ENCODE assay signal across 20 cellular contexts in genomic region chr12:71281425-71281824, GRCh38.
A peak's percentile ranks its signal among the peaks of the same experiment; 100 is the strongest.
DNase-seq lines count a peak whose midpoint lies in the region; ATAC-seq, FAIRE-seq and TF ChIP-seq lines count a peak whose summit lies in the region.
"Had no signal": no experiment of that assay in that cellular context is flagged by ENCODE, and none has a peak within 500 bp of the region (broad histone marks: within the 10 kb centered on the region; RNA-seq: fewer than 3 reads in every experiment).

No MANE protein-coding gene starts in this region.

- no peak overlapping the region for H3K4ac ChIP-seq in mesendoderm (ENCODE audit: low read depth, low read length)

- H3K9me3 Mint-ChIP-seq in astrocyte (ENCODE audit: unreplicated experiment), result no peaks in the 10 kb centered on the region
- H3K9me3 Mint-ChIP-seq in MCF 10A (ENCODE audit: unreplicated experiment), result no peaks in the 10 kb centered on the region
- H3K9me3 Mint-ChIP-seq: H9 had no signal

- intact Hi-C loops in MCF 10A (cut with micrococcal nuclease), result no loop called here

- H3K27me3 ChIP-seq in astrocyte (ENCODE audit: insufficient read depth, low read length) (no peaks in the 10 kb centered on the region), mesendoderm (ENCODE audit: insufficient read depth, low read length, poor library complexity) (no peaks in the 10 kb centered on the region)
- H3K27me3 ChIP-seq: BLaER1 had no signal

- H3K18ac ChIP-seq in mesendoderm (ENCODE audit: low read length), result peak overlapping the region; percentile 91

- no peak overlapping the region for H2AK5ac ChIP-seq in mesendoderm (ENCODE audit: low read length)

- no peak overlapping the region for H3K4me3 ChIP-seq in astrocyte (ENCODE audit: insufficient read depth, low read depth, low read length)
- no peak overlapping the region for H3K4me3 ChIP-seq in mesendoderm (ENCODE audit: low read length)
- H3K4me3 ChIP-seq: A549, BLaER1 had no signal

- peak; percentile 60 for ATAC-seq in GM18867 (IDR thresholded peaks at IDR 0.05; ENCODE audit: unreplicated experiment)
- peak; percentile 34 for ATAC-seq in HG03103 (IDR thresholded peaks at IDR 0.05; ENCODE audit: low read depth, unreplicated experiment)
- ATAC-seq in GM18868 (IDR thresholded peaks at IDR 0.05; ENCODE audit: unreplicated experiment), result no peak
- ATAC-seq: A549 had no signal

- no peak overlapping the region for H3K4me3 Mint-ChIP-seq in astrocyte (ENCODE audit: unreplicated experiment)
- no peak overlapping the region for H3K4me3 Mint-ChIP-seq in MCF 10A (ENCODE audit: unreplicated experiment)
- H3K4me3 Mint-ChIP-seq: CD14-positive monocyte; CD4-positive, alpha-beta memory T cell; H9 had no signal

- H3K4me1 ChIP-seq in astrocyte (ENCODE audit: insufficient read depth, low read length) (no peaks in the 10 kb centered on the region), mesendoderm (ENCODE audit: control insufficient read depth, low read depth, low read length) (no peaks in the 10 kb centered on the region)
- H3K4me1 ChIP-seq: A549, BLaER1 had no signal

- no peak overlapping the region for H2BK5ac ChIP-seq in mesendoderm (ENCODE audit: low read length)

- H3K36me3 Mint-ChIP-seq in astrocyte (ENCODE audit: low read depth, unreplicated experiment) (no peaks in the 10 kb centered on the region), MCF 10A (ENCODE audit: insufficient read depth, unreplicated experiment) (no peaks in the 10 kb centered on the region)
- H3K36me3 Mint-ChIP-seq: CD14-positive monocyte; CD4-positive, alpha-beta memory T cell had no signal

- H3K79me2 ChIP-seq in astrocyte (ENCODE audit: insufficient read depth, low read length) (no peaks in the 10 kb centered on the region), mesendoderm (ENCODE audit: control insufficient read depth, insufficient read depth, low read length) (no peaks in the 10 kb centered on the region)

- no CpG with 5 or more reads among the region's 2 CpGs for WGBS in mesendoderm (ENCODE audit: extremely low coverage, insufficient coverage, low lambda C conversion rate)

- POLR2A ChIA-PET in MCF 10A (lab: Yijun Ruan, JAX), result no interaction called here

- H4K5ac ChIP-seq in mesendoderm (ENCODE audit: low read length), result no peak overlapping the region

- no TSS peak for BruUV-seq in MCF 10A (replicated peaks; lab: Mats Ljungman, UMichigan)

- CTCF ChIA-PET in MCF 10A (lab: Yijun Ruan, JAX), result no interaction called here

- TF ChIP-seq CTCF in astrocyte (IDR thresholded peaks at IDR 0.05; ENCODE audit: insufficient read depth, low read depth, low read length) (no peak), MCF 10A (IDR thresholded peaks at IDR 0.05; ENCODE audit: unreplicated experiment) (no peak)

- no peak overlapping the region for H3K56ac ChIP-seq in mesendoderm (ENCODE audit: low read length)

- H3K36me3 ChIP-seq in astrocyte (ENCODE audit: insufficient read depth, low read length) (no peaks in the 10 kb centered on the region), mesendoderm (ENCODE audit: control insufficient read depth, insufficient read depth, low read length) (no peaks in the 10 kb centered on the region)
- H3K36me3 ChIP-seq: BLaER1 had no signal

- H3K9ac ChIP-seq in astrocyte (ENCODE audit: low read length) (no peak overlapping the region), mesendoderm (ENCODE audit: low read length) (no peak overlapping the region)
- H3K9ac ChIP-seq: BLaER1 had no signal

- no peak overlapping the region for H2AFZ ChIP-seq in astrocyte (ENCODE audit: low read depth, low read length)

- H3K23ac ChIP-seq in mesendoderm (ENCODE audit: low read length), result no peak overlapping the region

- no peaks in the 10 kb centered on the region for H3K79me1 ChIP-seq in mesendoderm (ENCODE audit: low read length)

- no peaks in the 10 kb centered on the region for H4K20me1 ChIP-seq in astrocyte (ENCODE audit: insufficient read depth, low read length)
- H4K20me1 ChIP-seq: BLaER1 had no signal

- peak overlapping the region; percentile 67 for H3K27ac Mint-ChIP-seq in astrocyte (ENCODE audit: unreplicated experiment)
- H3K27ac Mint-ChIP-seq in MCF 10A (ENCODE audit: low read depth, unreplicated experiment), result no peak overlapping the region
- H3K27ac Mint-ChIP-seq: CD4-positive, alpha-beta memory T cell had no signal

- H4K8ac ChIP-seq in mesendoderm (ENCODE audit: low read depth, low read length), result no peak overlapping the region

- H3K27me3 Mint-ChIP-seq in astrocyte (ENCODE audit: low read depth, unreplicated experiment), result no peaks in the 10 kb centered on the region
- no peaks in the 10 kb centered on the region for H3K27me3 Mint-ChIP-seq in MCF 10A (ENCODE audit: insufficient read depth, unreplicated experiment)
- H3K27me3 Mint-ChIP-seq: CD4-positive, alpha-beta memory T cell had no signal

- H3K9me3 ChIP-seq in astrocyte (ENCODE audit: insufficient read depth, low read depth, low read length), result no peaks in the 10 kb centered on the region
- H3K9me3 ChIP-seq: A549, BLaER1 had no signal

- no peak overlapping the region for H2BK120ac ChIP-seq in mesendoderm (ENCODE audit: low read depth, low read length)

- DNase-seq in astrocyte (ENCODE audit: low read depth) (no peak), mesendoderm (no peak), NCI-H187 treated with DMSO at 0.1 percent for 48 hours (lab: John Stamatoyannopoulos, UW) (no peak), MCF 10A (ENCODE audit: unreplicated experiment) (no peak), urothelium cell line (ENCODE audit: low spot score) (no peak)
- DNase-seq: CD4-positive, alpha-beta memory T cell; DMS153; DMS79; GDM1; GOT3; H9 had no signal

- H3K4me1 Mint-ChIP-seq in astrocyte (ENCODE audit: low read depth, unreplicated experiment) (peaks cover 11% of the 10 kb centered on the region), MCF 10A (ENCODE audit: insufficient read depth, unreplicated experiment) (no peaks in the 10 kb centered on the region)
- H3K4me1 Mint-ChIP-seq: CD14-positive monocyte; CD4-positive, alpha-beta memory T cell had no signal

- FAIRE-seq in astrocyte (lab: Jason Lieb, UNC) (no peak), urothelium cell line (lab: Jason Lieb, UNC) (no peak)
- FAIRE-seq: A549, GM12892, GM18507 had no signal

- H3K4me2 ChIP-seq in astrocyte (ENCODE audit: low read length), result no peak overlapping the region
- no peak overlapping the region for H3K4me2 ChIP-seq in mesendoderm (ENCODE audit: low read length)
- H3K4me2 ChIP-seq: A549, BLaER1 had no signal

- no peak overlapping the region for H2BK15ac ChIP-seq in mesendoderm (replicated peaks; ENCODE audit: low read depth)

- no peak overlapping the region for H3K27ac ChIP-seq in astrocyte (ENCODE audit: low read depth, low read length)
- H3K27ac ChIP-seq in mesendoderm (ENCODE audit: low read depth, low read length), result no peak overlapping the region
- H3K27ac ChIP-seq: 22Rv1, A549, BLaER1 had no signal
